ENCODE assay signal across 8 cellular contexts in the genomic region with DNA sequence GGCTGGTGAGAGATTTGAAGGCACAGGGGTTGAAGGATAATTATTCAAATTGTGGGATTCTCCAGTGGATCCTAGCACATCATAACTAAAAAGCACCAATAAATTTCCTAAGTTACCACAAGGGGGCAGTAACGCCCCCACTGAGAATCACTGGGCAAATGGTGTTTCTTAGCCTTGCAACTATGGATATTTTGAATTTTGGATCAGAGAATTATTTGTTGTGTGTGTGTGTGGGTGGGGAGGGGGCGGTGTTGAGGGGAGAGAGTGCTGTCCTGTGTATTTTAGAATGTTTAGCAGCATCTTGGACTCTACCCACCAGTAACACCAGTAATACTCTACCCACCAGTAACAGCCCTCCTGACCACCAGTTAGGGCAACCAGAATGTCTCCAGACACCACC.
A peak's percentile ranks its signal among the peaks of the same experiment; 100 is the strongest.
DNase-seq lines count a peak whose midpoint lies in the region; ATAC-seq and TF ChIP-seq lines count a peak whose summit lies in the region.

No MANE protein-coding gene starts in this region.

- no peaks in the 10 kb centered on the region for H3K4me1 Mint-ChIP-seq in effector memory CD8-positive, alpha-beta T cell (ENCODE audit: low read depth in 2 of 2)

- H3K27me3 ChIP-seq in DOHH2 (ENCODE audit: control insufficient read depth, low read length) (peaks cover 9% of the 10 kb centered on the region), MM.1S (replicated peaks; ENCODE audit: insufficient read depth, low read length) (no peaks in the 10 kb centered on the region), breast epithelium (no peaks in the 10 kb centered on the region), lung (ENCODE audit: control insufficient read depth, insufficient read depth) (no peaks in the 10 kb centered on the region)

- peak; percentile 68 for ATAC-seq in GM19468 (IDR thresholded peaks at IDR 0.05; ENCODE audit: extremely low read depth, unreplicated experiment)
- ATAC-seq in lung (ENCODE audit: insufficient read depth, low FRiP score) = no peak
- no peak for ATAC-seq in effector memory CD8-positive, alpha-beta T cell (replicated peaks)

- H3K9me3 ChIP-seq in DOHH2 (ENCODE audit: control insufficient read depth, insufficient read depth, low read length) = no peaks in the 10 kb centered on the region
- no peaks in the 10 kb centered on the region for H3K9me3 ChIP-seq in MM.1S (replicated peaks; ENCODE audit: insufficient read depth, low read length)
- H3K9me3 ChIP-seq in breast epithelium = no peaks in the 10 kb centered on the region
- no peaks in the 10 kb centered on the region for H3K9me3 ChIP-seq in lung (ENCODE audit: control insufficient read depth in 2 of 2, insufficient read depth in 1 of 2, low read length in 1 of 2)

- H3F3A ChIP-seq in DOHH2 (ENCODE audit: control insufficient read depth, insufficient read depth) (no peaks in the 10 kb centered on the region), MM.1S (ENCODE audit: insufficient read depth, low read length) (no peaks in the 10 kb centered on the region)

- DNase-seq in MM.1S (peak; percentile 36), breast epithelium (ENCODE audit: low spot score in 2 of 2) (no peak), lung (ENCODE audit: low spot score) (no peak), posterior vena cava (ENCODE audit: low spot score) (no peak)
- DNase-seq in stimulated activated CD4-positive, alpha-beta T cell treated with anti-CD3 and anti-CD28 coated beads, Interleukin-4, amount 100 ng/mL, for 24 hours = no peak
- DNase-seq in effector memory CD8-positive, alpha-beta T cell = no peak

- no peak overlapping the region for H3K27ac Mint-ChIP-seq in effector memory CD8-positive, alpha-beta T cell

- H3K4me1 ChIP-seq in DOHH2 (ENCODE audit: control insufficient read depth, low read length) = no peaks in the 10 kb centered on the region
- H3K4me1 ChIP-seq in MM.1S (ENCODE audit: low read length) = peaks cover 14% of the 10 kb centered on the region
- H3K4me1 ChIP-seq in breast epithelium = no peaks in the 10 kb centered on the region
- peaks cover 0 to 3% of the 10 kb centered on the region in 2 donors for H3K4me1 ChIP-seq in lung (ENCODE audit: control insufficient read depth in 2 of 2, insufficient read depth in 2 of 2, low read length in 2 of 2)

- WGBS in lung, 2 donors = 21 to 23% methylated on average over 2 of the region's 2 CpGs

- H3K9ac ChIP-seq in MM.1S (ENCODE audit: low read length) = no peak overlapping the region

- H3K36me3 Mint-ChIP-seq in effector memory CD8-positive, alpha-beta T cell (ENCODE audit: insufficient read depth) = no peaks in the 10 kb centered on the region

- H3K79me2 ChIP-seq in DOHH2 (ENCODE audit: control insufficient read depth, low read length) (no peaks in the 10 kb centered on the region), MM.1S (ENCODE audit: low read length) (no peaks in the 10 kb centered on the region)

- intact Hi-C loops in breast epithelium (cut with DNase I; ENCODE audit: low total_unique reads) = no loop called here
- intact Hi-C loops in posterior vena cava (cut with DNase I) = loop anchor here in 1 of 2 donors (10.0 kb wide), 1 partner anchor 944 kb away; no protein-coding TSS in a partner anchor

- no peaks in the 10 kb centered on the region for H3K9me3 Mint-ChIP-seq in effector memory CD8-positive, alpha-beta T cell

- no peak for TF ChIP-seq POLR2A in breast epithelium (IDR thresholded peaks at IDR 0.05)

- H3K4me3 ChIP-seq in DOHH2 (ENCODE audit: low read length) = no peak overlapping the region
- no peak overlapping the region for H3K4me3 ChIP-seq in MM.1S (ENCODE audit: low read length)
- no peak overlapping the region for H3K4me3 ChIP-seq in breast epithelium
- H3K4me3 ChIP-seq in lung = no peak overlapping the region

- H3K4me2 ChIP-seq in DOHH2 (ENCODE audit: low read length) (no peak overlapping the region), MM.1S (ENCODE audit: low read depth, low read length) (no peak overlapping the region)

- no peaks in the 10 kb centered on the region for H4K20me1 ChIP-seq in DOHH2 (ENCODE audit: control insufficient read depth, insufficient read depth, low read depth, low read length)
- no peaks in the 10 kb centered on the region for H4K20me1 ChIP-seq in MM.1S (ENCODE audit: insufficient read depth, low read length)

- H3K27ac ChIP-seq in DOHH2 (ENCODE audit: low read depth, low read length) = no peak overlapping the region
- no peak overlapping the region for H3K27ac ChIP-seq in MM.1S (ENCODE audit: low read length)
- H3K27ac ChIP-seq in breast epithelium = no peak overlapping the region
- no peak overlapping the region for H3K27ac ChIP-seq in lung (ENCODE audit: low read depth in 1 of 2, low read length in 1 of 2)

- H3K4me3 Mint-ChIP-seq in effector memory CD8-positive, alpha-beta T cell = no peak overlapping the region

- H2AFZ ChIP-seq in MM.1S (ENCODE audit: low read length) = no peak overlapping the region

- H3K9me2 ChIP-seq in DOHH2 (replicated peaks; ENCODE audit: control insufficient read depth, low read length) = no peaks in the 10 kb centered on the region
- no peaks in the 10 kb centered on the region for H3K9me2 ChIP-seq in MM.1S (replicated peaks; ENCODE audit: insufficient read depth, low read length)

- H3K36me3 ChIP-seq in DOHH2 (ENCODE audit: control insufficient read depth, low read length) = no peaks in the 10 kb centered on the region
- no peaks in the 10 kb centered on the region for H3K36me3 ChIP-seq in MM.1S (replicated peaks; ENCODE audit: insufficient read depth, low read length)
- no peaks in the 10 kb centered on the region for H3K36me3 ChIP-seq in breast epithelium
- H3K36me3 ChIP-seq in lung (ENCODE audit: control insufficient read depth in 2 of 2, insufficient read depth in 2 of 2, low read length in 2 of 2) = no peaks in the 10 kb centered on the region

- H3K27me3 Mint-ChIP-seq in effector memory CD8-positive, alpha-beta T cell = peaks cover 21 to 22% of the 10 kb centered on the region in 2 donors

- TF ChIP-seq CTCF in DOHH2 (IDR thresholded peaks at IDR 0.05; ENCODE audit: low read depth, low read length, poor library complexity, severe bottlenecking) = peak; percentile 88
- TF ChIP-seq CTCF in MM.1S (IDR thresholded peaks at IDR 0.05; ENCODE audit: low read length) = peak; percentile 80
- peak; percentile 54 to 75 (median 67) for TF ChIP-seq CTCF in breast epithelium (IDR thresholded peaks at IDR 0.05)
- peak; percentile 30 for TF ChIP-seq CTCF in lung (IDR thresholded peaks at IDR 0.05; ENCODE audit: control extremely low read depth, extremely low read depth)

Comparison
In these comparisons a context has a peak if more than half of its experiments do, and no peak if none do; other contexts are left out.
1. CTCF ChIP-seq: peak in every context shown above with its lines; median percentile 88 in DOHH2; 80 in MM.1S; 67 in breast epithelium; 30 in lung.